Comparison of ENCODE assay signal across 18 cellular contexts in genomic region chr19:16373079-16373478, GRCh38. TPM values are rescaled to one million over a fixed set of nuclear protein-coding genes. Genes with fewer than 3 reads are reported as not detected.
DNase-seq lines count a peak whose midpoint lies in the region; ATAC-seq and TF ChIP-seq lines count a peak whose summit lies in the region.
"Had no signal": no experiment of that assay in that cellular context is flagged by ENCODE, and none has a peak within 500 bp of the region (broad histone marks: within the 10 kb centered on the region; RNA-seq: fewer than 3 reads in every experiment).

No MANE protein-coding gene starts in this region.

- no peak for TF ChIP-seq POLR2A in vagina (IDR thresholded peaks at IDR 0.05)

- DNase-seq in natural killer cell (no peak), psoas muscle (peak in 1 of 2 donors; percentile 36), vagina (ENCODE audit: extremely low spot score in 2 of 2) (no peak), hypothalamus (lab: John Stamatoyannopoulos, UW) (no peak)
- no peak for DNase-seq in natural killer cell treated with Interleukin-12 subunit alpha and Interleukin-12 subunit beta and Interleukin-15 and Interleukin-18, amount 100 ng/mL, for 72 hours (ENCODE audit: low spot score)
- no peak for DNase-seq in effector memory CD8-positive, alpha-beta T cell
- DNase-seq: activated naive CD8-positive, alpha-beta T cell treated with anti-CD3 and anti-CD28 coated beads for 36 hours; caudate nucleus; foreskin melanocyte; mesendoderm; NCI-H146; NCI-H345; stimulated activated CD4-positive, alpha-beta T cell treated with anti-CD3 and anti-CD28 coated beads, Interleukin-4, amount 100 ng/mL, for 24 hours; T1000 had no signal

- H3K36me3 Mint-ChIP-seq in natural killer cell, result no peaks in the 10 kb centered on the region
- no peaks in the 10 kb centered on the region for H3K36me3 Mint-ChIP-seq in natural killer cell treated with Interleukin-12 subunit alpha and Interleukin-12 subunit beta and Interleukin-15 and Interleukin-18, amount 100 ng/mL, for 72 hours
- H3K36me3 Mint-ChIP-seq in effector memory CD8-positive, alpha-beta T cell (ENCODE audit: insufficient read depth), result peaks cover 2% of the 10 kb centered on the region

- ATAC-seq in natural killer cell (no peak), psoas muscle (no peak), GM18520 (IDR thresholded peaks at IDR 0.05; ENCODE audit: unreplicated experiment) (no peak), HG03378 (IDR thresholded peaks at IDR 0.05; ENCODE audit: unreplicated experiment) (no peak)
- no peak for ATAC-seq in natural killer cell treated with Interleukin-12 subunit alpha and Interleukin-12 subunit beta and Interleukin-15 and Interleukin-18, amount 100 ng/mL, for 72 hours
- ATAC-seq in effector memory CD8-positive, alpha-beta T cell (replicated peaks), result no peak
- ATAC-seq: K562 had no signal

- H3K27ac Mint-ChIP-seq in natural killer cell, result no peak overlapping the region
- peak overlapping the region in 1 of 2 donors; percentile 49 for H3K27ac Mint-ChIP-seq in natural killer cell treated with Interleukin-12 subunit alpha and Interleukin-12 subunit beta and Interleukin-15 and Interleukin-18, amount 100 ng/mL, for 72 hours
- H3K27ac Mint-ChIP-seq in effector memory CD8-positive, alpha-beta T cell, result peak overlapping the region; percentile 79 to 85
- H3K27ac Mint-ChIP-seq: neural progenitor cell had no signal

- intact Hi-C loops in natural killer cell (cut with micrococcal nuclease) (loop anchor here (5.0 kb wide), 1 partner anchor 209 kb away; no protein-coding TSS in a partner anchor), psoas muscle (cut with DNase I) (no loop called here), vagina (cut with DNase I) (no loop called here)

- H3K36me3 ChIP-seq in psoas muscle (ENCODE audit: insufficient read depth in 1 of 2, low read depth in 1 of 2) (peaks cover 6 to 65% of the 10 kb centered on the region in 2 donors), vagina (peaks cover 0 to 16% of the 10 kb centered on the region in 2 donors)
- H3K36me3 ChIP-seq: neural progenitor cell had no signal

- H3K27me3 Mint-ChIP-seq in natural killer cell (ENCODE audit: low read depth in 2 of 2), result no peaks in the 10 kb centered on the region
- H3K27me3 Mint-ChIP-seq in natural killer cell treated with Interleukin-12 subunit alpha and Interleukin-12 subunit beta and Interleukin-15 and Interleukin-18, amount 100 ng/mL, for 72 hours, result peaks cover 0 to 3% of the 10 kb centered on the region in 2 donors
- H3K27me3 Mint-ChIP-seq in effector memory CD8-positive, alpha-beta T cell, result no peaks in the 10 kb centered on the region

- H3K4me1 ChIP-seq in psoas muscle (peaks cover 13% of the 10 kb centered on the region), vagina (peaks cover 27% of the 10 kb centered on the region)
- H3K4me1 ChIP-seq: neural progenitor cell had no signal

- no peak for TF ChIP-seq CTCF in natural killer cell (IDR thresholded peaks at IDR 0.05)
- no peak for TF ChIP-seq CTCF in psoas muscle (IDR thresholded peaks at IDR 0.05)
- TF ChIP-seq CTCF in vagina (IDR thresholded peaks at IDR 0.05), result no peak

- H3K9me3 ChIP-seq in psoas muscle, result no peaks in the 10 kb centered on the region
- H3K9me3 ChIP-seq in vagina, result no peaks in the 10 kb centered on the region

- 82 to 91% (median 85%) methylated on average over 12 of the region's 12 CpGs for WGBS in psoas muscle, 3 donors

- H3K4me3 ChIP-seq in psoas muscle (no peak overlapping the region), vagina (no peak overlapping the region)
- H3K4me3 ChIP-seq: K562, neural progenitor cell had no signal

- no peaks in the 10 kb centered on the region for H3K27me3 ChIP-seq in psoas muscle (ENCODE audit: insufficient read depth in 3 of 3, low read length in 2 of 3)
- no peaks in the 10 kb centered on the region for H3K27me3 ChIP-seq in vagina
- H3K27me3 ChIP-seq: neural progenitor cell had no signal

- no peaks in the 10 kb centered on the region for H3K9me3 Mint-ChIP-seq in natural killer cell
- no peaks in the 10 kb centered on the region for H3K9me3 Mint-ChIP-seq in natural killer cell treated with Interleukin-12 subunit alpha and Interleukin-12 subunit beta and Interleukin-15 and Interleukin-18, amount 100 ng/mL, for 72 hours
- no peaks in the 10 kb centered on the region for H3K9me3 Mint-ChIP-seq in effector memory CD8-positive, alpha-beta T cell
- H3K9me3 Mint-ChIP-seq: activated naive CD8-positive, alpha-beta T cell treated with anti-CD3 and anti-CD28 coated beads for 36 hours; neural progenitor cell had no signal

- peak overlapping the region; percentile 80 for H3K4me3 Mint-ChIP-seq in natural killer cell
- no peak overlapping the region for H3K4me3 Mint-ChIP-seq in natural killer cell treated with Interleukin-12 subunit alpha and Interleukin-12 subunit beta and Interleukin-15 and Interleukin-18, amount 100 ng/mL, for 72 hours
- H3K4me3 Mint-ChIP-seq in effector memory CD8-positive, alpha-beta T cell, result peak overlapping the region in 1 of 2 donors; percentile 63
- H3K4me3 Mint-ChIP-seq: activated naive CD8-positive, alpha-beta T cell treated with anti-CD3 and anti-CD28 coated beads for 36 hours; neural progenitor cell had no signal

- H3K27ac ChIP-seq in psoas muscle, result peak overlapping the region; percentile 60
- peak overlapping the region; percentile 81 for H3K27ac ChIP-seq in vagina
- H3K27ac ChIP-seq: neural progenitor cell had no signal

- peaks cover 39 to 48% of the 10 kb centered on the region in 2 donors for H3K4me1 Mint-ChIP-seq in natural killer cell
- peaks cover 36 to 37% of the 10 kb centered on the region in 2 donors for H3K4me1 Mint-ChIP-seq in natural killer cell treated with Interleukin-12 subunit alpha and Interleukin-12 subunit beta and Interleukin-15 and Interleukin-18, amount 100 ng/mL, for 72 hours (ENCODE audit: low read depth in 2 of 2)
- H3K4me1 Mint-ChIP-seq in effector memory CD8-positive, alpha-beta T cell (ENCODE audit: low read depth in 2 of 2), result peaks cover 57 to 74% of the 10 kb centered on the region in 2 donors
- H3K4me1 Mint-ChIP-seq: neural progenitor cell had no signal

RNA-seq across cellular contexts. Expression of gene KLF2, which starts 48.5 kb away (rescaled TPM):
- total RNA-seq in natural killer cell (100 to 1,000 TPM; 246 to 645 (median 377) TPM), psoas muscle (10 to 100 TPM; 12.7 to 35.4 (median 24.0) TPM), vagina (252 TPM)
- 1 to 10 TPM; 3.4 to 6.7 TPM for total RNA-seq in natural killer cell treated with Interleukin-12 subunit alpha and Interleukin-12 subunit beta and Interleukin-15 and Interleukin-18, amount 100 ng/mL, for 72 hours
- polyA plus RNA-seq in psoas muscle, result 10 to 100 TPM in 1 of 3 donors, 1 to 10 TPM in 2; 3.3 to 24.2 (median 5.3) TPM
- polyA plus RNA-seq: K562 had no signal

Comparison
In these comparisons a context has a peak if more than half of its experiments do, and no peak if none do; other contexts are left out.
1. H3K27ac Mint-ChIP-seq: peak in effector memory CD8-positive, alpha-beta T cell (2 of 2); none in natural killer cell (0 of 2).